8 cellular contexts compared by ENCODE assay signal in genomic region chr3:184811999-184812844, GRCh38. TPM values are rescaled to one million over a fixed set of nuclear protein-coding genes. Genes with fewer than 3 reads are reported as not detected.
DNase-seq lines count a peak whose midpoint lies in the region; ATAC-seq and TF ChIP-seq lines count a peak whose summit lies in the region.

VPS8 (plus strand) TSS chr3:184812166; CDS start chr3:184824633, 12,467 bp downstream.

- peak within 1 kb of the TSS; percentile 79 for H3K9ac ChIP-seq in OCI-LY1 (ENCODE audit: low read length)

- no peaks in the 10 kb centered on the region for H3K9me2 ChIP-seq in OCI-LY1 (ENCODE audit: low read depth, low read length)

- H3K27me3 ChIP-seq in OCI-LY1 (ENCODE audit: insufficient read depth, low read length) (no peaks in the 10 kb centered on the region), mononuclear cell (ENCODE audit: insufficient read depth, low read length) (no peaks in the 10 kb centered on the region)

- peak within 1 kb of the TSS; percentile 90 for H3K4me2 ChIP-seq in OCI-LY1 (ENCODE audit: low read length)

- DNase-seq in DMS 273 treated with DMSO at 0.1 percent for 48 hours (lab: John Stamatoyannopoulos, UW): peak; percentile 96
- peak; percentile 95 for DNase-seq in HuH-7 (ENCODE audit: low spot score)
- DNase-seq in activated CD8-positive, alpha-beta memory T cell treated with anti-CD3 and anti-CD28 coated beads, Interleukin-2, amount 50 U/mL, for 48 hours: peak; percentile 96
- DNase-seq in epidermal melanocyte (ENCODE audit: insufficient read length, low spot score): peak; percentile 84
- peak; percentile 91 to 93 for DNase-seq in stimulated activated CD8-positive, alpha-beta memory T cell treated with anti-CD3 and anti-CD28 coated beads, Interleukin-4, amount 100 ng/mL, for 1 hour (ENCODE audit: low read depth in 2 of 2, low spot score in 1 of 2)

- no peaks in the 10 kb centered on the region for H4K20me1 ChIP-seq in OCI-LY1 (ENCODE audit: insufficient read depth, low read length)

- peak; percentile 24; the same call in 1 of the 2 replicates for TF ChIP-seq CTCF in OCI-LY1 (IDR thresholded peaks at IDR 0.05; ENCODE audit: low read length)

- peak; percentile 92 for ATAC-seq in GM21515 (IDR thresholded peaks at IDR 0.05; ENCODE audit: unreplicated experiment)

- peaks cover 8% of the 10 kb centered on the region; the same call in 1 of the 2 replicates for H3K36me3 ChIP-seq in OCI-LY1 (ENCODE audit: insufficient read depth, low read length)

- H3K27ac ChIP-seq in OCI-LY1 (ENCODE audit: low read depth, low read length, poor library complexity, severe bottlenecking): no peak within 1 kb of the TSS

- no peaks in the 10 kb centered on the region for H3K9me3 ChIP-seq in OCI-LY1 (ENCODE audit: low read length)
- H3K9me3 ChIP-seq in mononuclear cell (ENCODE audit: low read depth, low read length): no peaks in the 10 kb centered on the region

- H3K79me2 ChIP-seq in OCI-LY1 (ENCODE audit: insufficient read depth, low read length): peaks cover 14% of the 10 kb centered on the region

- peak within 1 kb of the TSS; percentile 83 for H3K4me3 ChIP-seq in OCI-LY1 (ENCODE audit: low read depth, low read length, poor library complexity, severe bottlenecking)
- H3K4me3 ChIP-seq in mononuclear cell (ENCODE audit: low read length): peak within 1 kb of the TSS; percentile 87

- no peaks in the 10 kb centered on the region for H3F3A ChIP-seq in OCI-LY1 (ENCODE audit: insufficient read depth, low read length)

- peak within 1 kb of the TSS; percentile 86 for H2AFZ ChIP-seq in OCI-LY1 (ENCODE audit: low read length)

- H3K4me1 ChIP-seq in OCI-LY1 (ENCODE audit: insufficient read depth, low read length, severe bottlenecking) (peaks cover 25% of the 10 kb centered on the region), mononuclear cell (ENCODE audit: insufficient read depth, low read length) (peaks cover 35% of the 10 kb centered on the region)

RNA-seq across cellular contexts. Expression of gene VPS8, which starts in this region (rescaled TPM):
- 93.7 TPM for total RNA-seq in mononuclear cell
